13 cellular contexts compared by ENCODE assay signal in the genomic region with DNA sequence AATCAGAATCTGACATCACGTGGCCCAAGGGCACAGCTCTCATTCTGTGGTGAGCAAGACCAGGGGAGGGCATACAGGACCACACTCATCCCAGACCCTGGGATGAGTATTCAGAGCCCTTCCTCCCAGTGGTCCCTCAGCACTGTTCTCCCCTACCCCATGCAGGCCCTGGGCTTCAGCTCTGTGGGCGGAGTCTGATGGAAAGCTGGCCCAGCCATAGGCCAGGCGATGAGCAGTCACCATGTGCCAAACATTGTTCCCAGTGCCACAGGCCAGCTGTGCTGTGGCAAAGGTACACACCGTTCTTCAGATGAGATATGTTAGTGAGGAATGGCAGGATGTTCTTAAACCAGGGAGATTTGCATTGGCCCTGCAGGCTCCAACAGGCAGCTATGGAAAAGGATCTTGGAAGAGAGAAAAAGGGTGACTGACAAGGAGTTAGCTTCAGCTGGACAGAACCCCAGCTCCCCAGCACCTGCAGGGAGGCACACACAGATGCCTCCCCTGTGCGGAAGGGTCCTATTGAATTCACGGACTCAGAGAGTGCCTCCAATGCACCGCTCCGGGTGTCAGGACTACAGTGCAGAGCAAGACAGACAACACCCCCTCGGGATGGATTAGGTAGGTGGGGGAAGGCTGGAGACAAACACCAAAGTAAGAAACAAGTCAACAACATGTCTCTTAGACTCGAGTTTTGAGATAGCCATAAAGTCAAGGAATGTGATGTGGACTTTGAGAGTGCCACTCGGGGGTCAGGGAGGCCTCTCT.
DNase-seq lines count a peak whose midpoint lies in the region; ATAC-seq and TF ChIP-seq lines count a peak whose summit lies in the region.
"Had no signal": no experiment of that assay in that cellular context is flagged by ENCODE, and none has a peak within 500 bp of the region (broad histone marks: within the 10 kb centered on the region; RNA-seq: fewer than 3 reads in every experiment).

No MANE protein-coding gene starts in this region.

- DNase-seq in heart left ventricle (no peak), left cardiac atrium (no peak), left ventricle myocardium superior (peak; percentile 44), nephron progenitor cell (no peak), SIG-M5 treated with dmso at 0.1 percent for 504 hours (lab: John Stamatoyannopoulos, UW; ENCODE audit: unreplicated experiment) (no peak), Peyer's patch (no peak)
- DNase-seq in stimulated activated effector memory CD8-positive, alpha-beta T cell treated with anti-CD3 and anti-CD28 coated beads, Interleukin-12 subunit alpha, Interleukin-12 subunit beta, amount 100 ng/mL, for 72 hours (ENCODE audit: low spot score in 2 of 2), result no peak
- DNase-seq: ACHN; CD4-positive, CD25-positive, alpha-beta regulatory T cell; DMS 273 treated with DMSO at 0.1 percent for 48 hours had no signal

- H3K27me3 ChIP-seq in heart left ventricle (no peaks in the 10 kb centered on the region), Peyer's patch (no peaks in the 10 kb centered on the region)
- H3K27me3 ChIP-seq: BLaER1 treated with 17β-estradiol and CSF1 and Interleukin-3, amounts not matched to agents 10 nM and 100 nM had no signal

- peaks cover 0 to 15% (median 4%) of the 10 kb centered on the region in 12 donors for H3K4me1 ChIP-seq in heart left ventricle
- no peaks in the 10 kb centered on the region for H3K4me1 ChIP-seq in Peyer's patch
- H3K4me1 ChIP-seq: HAP-1 had no signal

- no peak for TF ChIP-seq POLR2A in heart left ventricle (IDR thresholded peaks at IDR 0.05)
- TF ChIP-seq POLR2A in Peyer's patch (IDR thresholded peaks at IDR 0.05), result no peak

- H3K4me3 Mint-ChIP-seq in nephron progenitor cell, result no peak overlapping the region
- H3K4me3 Mint-ChIP-seq in stimulated activated effector memory CD8-positive, alpha-beta T cell treated with anti-CD3 and anti-CD28 coated beads, Interleukin-12 subunit alpha, Interleukin-12 subunit beta, amount 100 ng/mL, for 72 hours, result no peak overlapping the region
- H3K4me3 Mint-ChIP-seq: CD4-positive, CD25-positive, alpha-beta regulatory T cell had no signal

- H3K4me1 Mint-ChIP-seq in nephron progenitor cell, result peaks cover 4% of the 10 kb centered on the region
- no peaks in the 10 kb centered on the region for H3K4me1 Mint-ChIP-seq in stimulated activated effector memory CD8-positive, alpha-beta T cell treated with anti-CD3 and anti-CD28 coated beads, Interleukin-12 subunit alpha, Interleukin-12 subunit beta, amount 100 ng/mL, for 72 hours
- H3K4me1 Mint-ChIP-seq: CD4-positive, CD25-positive, alpha-beta regulatory T cell had no signal

- H3K4me3 ChIP-seq in heart left ventricle (no peak overlapping the region), Peyer's patch (no peak overlapping the region)
- H3K4me3 ChIP-seq: BLaER1 treated with 17β-estradiol and CSF1 and Interleukin-3, amounts not matched to agents 10 nM and 100 nM; HAP-1 had no signal

- no peaks in the 10 kb centered on the region for H3K9me3 Mint-ChIP-seq in nephron progenitor cell
- H3K9me3 Mint-ChIP-seq in stimulated activated effector memory CD8-positive, alpha-beta T cell treated with anti-CD3 and anti-CD28 coated beads, Interleukin-12 subunit alpha, Interleukin-12 subunit beta, amount 100 ng/mL, for 72 hours, result no peaks in the 10 kb centered on the region

- H3K9me3 ChIP-seq in heart left ventricle (no peaks in the 10 kb centered on the region), Peyer's patch (no peaks in the 10 kb centered on the region)
- H3K9me3 ChIP-seq: BLaER1 treated with 17β-estradiol and CSF1 and Interleukin-3, amounts not matched to agents 10 nM and 100 nM; HAP-1 had no signal

- peak overlapping the region; percentile 17 for H3K27ac Mint-ChIP-seq in nephron progenitor cell
- no peak overlapping the region for H3K27ac Mint-ChIP-seq in stimulated activated effector memory CD8-positive, alpha-beta T cell treated with anti-CD3 and anti-CD28 coated beads, Interleukin-12 subunit alpha, Interleukin-12 subunit beta, amount 100 ng/mL, for 72 hours

- H3K36me3 ChIP-seq in heart left ventricle, result no peaks in the 10 kb centered on the region
- no peaks in the 10 kb centered on the region for H3K36me3 ChIP-seq in Peyer's patch
- H3K36me3 ChIP-seq: BLaER1 treated with 17β-estradiol and CSF1 and Interleukin-3, amounts not matched to agents 10 nM and 100 nM; HAP-1 had no signal

- 82 to 88% (median 85%) methylated on average over 9 to 11 of the region's 11 CpGs for WGBS in heart left ventricle, 4 donors

- no peaks in the 10 kb centered on the region for H3K36me3 Mint-ChIP-seq in nephron progenitor cell (ENCODE audit: low read depth)
- H3K36me3 Mint-ChIP-seq in stimulated activated effector memory CD8-positive, alpha-beta T cell treated with anti-CD3 and anti-CD28 coated beads, Interleukin-12 subunit alpha, Interleukin-12 subunit beta, amount 100 ng/mL, for 72 hours, result no peaks in the 10 kb centered on the region
- H3K36me3 Mint-ChIP-seq: CD4-positive, CD25-positive, alpha-beta regulatory T cell had no signal

- TF ChIP-seq CTCF in heart left ventricle (IDR thresholded peaks at IDR 0.05) (no peak), nephron progenitor cell (IDR thresholded peaks at IDR 0.05) (no peak), Peyer's patch (IDR thresholded peaks at IDR 0.05) (no peak)

- peaks cover 6% of the 10 kb centered on the region for H3K27me3 Mint-ChIP-seq in nephron progenitor cell (ENCODE audit: low read depth, poor library complexity)

- ATAC-seq in heart left ventricle (peak; percentile 33 to 78 (median 46)), left cardiac atrium (no peak), left ventricle myocardium superior (peak; percentile 79), HG03097 (IDR thresholded peaks at IDR 0.05; ENCODE audit: low FRiP score, unreplicated experiment) (no peak)
- peak; percentile 36 for ATAC-seq in stimulated activated effector memory CD8-positive, alpha-beta T cell treated with anti-CD3 and anti-CD28 coated beads, Interleukin-12 subunit alpha, Interleukin-12 subunit beta, amount 100 ng/mL, for 72 hours

- no peak overlapping the region for H3K27ac ChIP-seq in heart left ventricle
- H3K27ac ChIP-seq in Peyer's patch, result no peak overlapping the region
- H3K27ac ChIP-seq: BLaER1 treated with 17β-estradiol and CSF1 and Interleukin-3, amounts not matched to agents 10 nM and 100 nM had no signal

- intact Hi-C loops in heart left ventricle (cut with DNase I), result no loop called here
- intact Hi-C loops in left cardiac atrium (cut with DNase I), result no loop called here
- intact Hi-C loops in left ventricle myocardium superior (cut with micrococcal nuclease), result no loop called here

Comparison
In these comparisons a context has a peak if more than half of its experiments do, and no peak if none do; other contexts are left out.
1. ATAC-seq: peak in heart left ventricle (4 of 4), left ventricle myocardium superior (single experiment) and stimulated activated effector memory CD8-positive, alpha-beta T cell treated with anti-CD3 and anti-CD28 coated beads, Interleukin-12 subunit alpha, Interleukin-12 subunit beta, amount 100 ng/mL, for 72 hours (single experiment); none in left cardiac atrium (0 of 2) and HG03097 (single experiment).